ENCODE assay signal across 1 cellular context in the genomic region with DNA sequence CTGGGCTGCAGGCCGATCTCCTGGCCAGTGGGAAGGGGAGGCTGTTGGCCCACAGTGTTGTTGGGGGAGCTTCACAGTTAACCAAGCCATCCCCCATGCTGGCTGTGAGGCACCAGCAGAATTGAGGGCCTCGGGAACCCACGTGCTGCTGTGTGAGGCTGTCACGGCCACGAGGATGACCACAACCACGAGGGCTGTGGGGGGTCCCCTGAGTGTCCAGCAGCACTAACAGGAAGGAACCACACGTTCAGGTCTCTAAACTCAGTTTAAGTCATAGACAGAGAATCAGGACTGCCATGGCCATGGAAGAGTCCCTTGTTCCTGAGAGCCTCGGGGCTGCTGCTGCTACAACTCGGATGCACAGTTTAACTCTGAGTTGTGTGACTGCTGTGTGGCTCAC.
TF ChIP-seq lines count a peak whose summit lies in the region.

No MANE protein-coding gene starts in this region.

TF ChIP-seq in K562, 482 proteins besides CTCF, POLR2A, EP300 and RAD21:
- peak; percentile 25; the same call in 1 of the 2 replicates for TF ChIP-seq USF1 (CRISPR knock-in tag; IDR thresholded peaks at IDR 0.05)
- no peak for TF ChIP-seq CCAR2 (IDR thresholded peaks at IDR 0.05; ENCODE audit: low read depth, low read length)
- TF ChIP-seq POLR2G (IDR thresholded peaks at IDR 0.05; ENCODE audit: low read depth, low read length) = peak; percentile 54
- TF ChIP-seq, protein P1, sequence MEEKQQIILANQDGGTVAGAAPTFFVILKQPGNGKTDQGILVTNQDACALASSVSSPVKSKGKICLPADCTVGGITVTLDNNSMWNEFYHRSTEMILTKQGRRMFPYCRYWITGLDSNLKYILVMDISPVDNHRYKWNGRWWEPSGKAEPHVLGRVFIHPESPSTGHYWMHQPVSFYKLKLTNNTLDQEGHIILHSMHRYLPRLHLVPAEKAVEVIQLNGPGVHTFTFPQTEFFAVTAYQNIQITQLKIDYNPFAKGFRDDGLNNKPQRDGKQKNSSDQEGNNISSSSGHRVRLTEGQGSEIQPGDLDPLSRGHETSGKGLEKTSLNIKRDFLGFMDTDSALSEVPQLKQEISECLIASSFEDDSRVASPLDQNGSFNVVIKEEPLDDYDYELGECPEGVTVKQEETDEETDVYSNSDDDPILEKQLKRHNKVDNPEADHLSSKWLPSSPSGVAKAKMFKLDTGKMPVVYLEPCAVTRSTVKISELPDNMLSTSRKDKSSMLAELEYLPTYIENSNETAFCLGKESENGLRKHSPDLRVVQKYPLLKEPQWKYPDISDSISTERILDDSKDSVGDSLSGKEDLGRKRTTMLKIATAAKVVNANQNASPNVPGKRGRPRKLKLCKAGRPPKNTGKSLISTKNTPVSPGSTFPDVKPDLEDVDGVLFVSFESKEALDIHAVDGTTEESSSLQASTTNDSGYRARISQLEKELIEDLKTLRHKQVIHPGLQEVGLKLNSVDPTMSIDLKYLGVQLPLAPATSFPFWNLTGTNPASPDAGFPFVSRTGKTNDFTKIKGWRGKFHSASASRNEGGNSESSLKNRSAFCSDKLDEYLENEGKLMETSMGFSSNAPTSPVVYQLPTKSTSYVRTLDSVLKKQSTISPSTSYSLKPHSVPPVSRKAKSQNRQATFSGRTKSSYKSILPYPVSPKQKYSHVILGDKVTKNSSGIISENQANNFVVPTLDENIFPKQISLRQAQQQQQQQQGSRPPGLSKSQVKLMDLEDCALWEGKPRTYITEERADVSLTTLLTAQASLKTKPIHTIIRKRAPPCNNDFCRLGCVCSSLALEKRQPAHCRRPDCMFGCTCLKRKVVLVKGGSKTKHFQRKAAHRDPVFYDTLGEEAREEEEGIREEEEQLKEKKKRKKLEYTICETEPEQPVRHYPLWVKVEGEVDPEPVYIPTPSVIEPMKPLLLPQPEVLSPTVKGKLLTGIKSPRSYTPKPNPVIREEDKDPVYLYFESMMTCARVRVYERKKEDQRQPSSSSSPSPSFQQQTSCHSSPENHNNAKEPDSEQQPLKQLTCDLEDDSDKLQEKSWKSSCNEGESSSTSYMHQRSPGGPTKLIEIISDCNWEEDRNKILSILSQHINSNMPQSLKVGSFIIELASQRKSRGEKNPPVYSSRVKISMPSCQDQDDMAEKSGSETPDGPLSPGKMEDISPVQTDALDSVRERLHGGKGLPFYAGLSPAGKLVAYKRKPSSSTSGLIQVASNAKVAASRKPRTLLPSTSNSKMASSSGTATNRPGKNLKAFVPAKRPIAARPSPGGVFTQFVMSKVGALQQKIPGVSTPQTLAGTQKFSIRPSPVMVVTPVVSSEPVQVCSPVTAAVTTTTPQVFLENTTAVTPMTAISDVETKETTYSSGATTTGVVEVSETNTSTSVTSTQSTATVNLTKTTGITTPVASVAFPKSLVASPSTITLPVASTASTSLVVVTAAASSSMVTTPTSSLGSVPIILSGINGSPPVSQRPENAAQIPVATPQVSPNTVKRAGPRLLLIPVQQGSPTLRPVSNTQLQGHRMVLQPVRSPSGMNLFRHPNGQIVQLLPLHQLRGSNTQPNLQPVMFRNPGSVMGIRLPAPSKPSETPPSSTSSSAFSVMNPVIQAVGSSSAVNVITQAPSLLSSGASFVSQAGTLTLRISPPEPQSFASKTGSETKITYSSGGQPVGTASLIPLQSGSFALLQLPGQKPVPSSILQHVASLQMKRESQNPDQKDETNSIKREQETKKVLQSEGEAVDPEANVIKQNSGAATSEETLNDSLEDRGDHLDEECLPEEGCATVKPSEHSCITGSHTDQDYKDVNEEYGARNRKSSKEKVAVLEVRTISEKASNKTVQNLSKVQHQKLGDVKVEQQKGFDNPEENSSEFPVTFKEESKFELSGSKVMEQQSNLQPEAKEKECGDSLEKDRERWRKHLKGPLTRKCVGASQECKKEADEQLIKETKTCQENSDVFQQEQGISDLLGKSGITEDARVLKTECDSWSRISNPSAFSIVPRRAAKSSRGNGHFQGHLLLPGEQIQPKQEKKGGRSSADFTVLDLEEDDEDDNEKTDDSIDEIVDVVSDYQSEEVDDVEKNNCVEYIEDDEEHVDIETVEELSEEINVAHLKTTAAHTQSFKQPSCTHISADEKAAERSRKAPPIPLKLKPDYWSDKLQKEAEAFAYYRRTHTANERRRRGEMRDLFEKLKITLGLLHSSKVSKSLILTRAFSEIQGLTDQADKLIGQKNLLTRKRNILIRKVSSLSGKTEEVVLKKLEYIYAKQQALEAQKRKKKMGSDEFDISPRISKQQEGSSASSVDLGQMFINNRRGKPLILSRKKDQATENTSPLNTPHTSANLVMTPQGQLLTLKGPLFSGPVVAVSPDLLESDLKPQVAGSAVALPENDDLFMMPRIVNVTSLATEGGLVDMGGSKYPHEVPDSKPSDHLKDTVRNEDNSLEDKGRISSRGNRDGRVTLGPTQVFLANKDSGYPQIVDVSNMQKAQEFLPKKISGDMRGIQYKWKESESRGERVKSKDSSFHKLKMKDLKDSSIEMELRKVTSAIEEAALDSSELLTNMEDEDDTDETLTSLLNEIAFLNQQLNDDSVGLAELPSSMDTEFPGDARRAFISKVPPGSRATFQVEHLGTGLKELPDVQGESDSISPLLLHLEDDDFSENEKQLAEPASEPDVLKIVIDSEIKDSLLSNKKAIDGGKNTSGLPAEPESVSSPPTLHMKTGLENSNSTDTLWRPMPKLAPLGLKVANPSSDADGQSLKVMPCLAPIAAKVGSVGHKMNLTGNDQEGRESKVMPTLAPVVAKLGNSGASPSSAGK (IDR thresholded peaks at IDR 0.05) = peak; percentile 30; the same call in 1 of the 2 replicates
- no peak for TF ChIP-seq KDM5B (IDR thresholded peaks at IDR 0.05; ENCODE audit: insufficient replicate concordance, low read depth, low read length)
- TF ChIP-seq, protein P2, sequence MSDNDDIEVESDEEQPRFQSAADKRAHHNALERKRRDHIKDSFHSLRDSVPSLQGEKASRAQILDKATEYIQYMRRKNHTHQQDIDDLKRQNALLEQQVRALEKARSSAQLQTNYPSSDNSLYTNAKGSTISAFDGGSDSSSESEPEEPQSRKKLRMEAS (CRISPR knock-in tag; IDR thresholded peaks at IDR 0.05) = 0 out of 2 replicates have a peak, but pooled peaks have one; percentile 16
